Comparison of ENCODE assay signal across 18 cellular contexts in genomic region chr2:145777297-145777696, GRCh38.
DNase-seq lines count a peak whose midpoint lies in the region; ATAC-seq and TF ChIP-seq lines count a peak whose summit lies in the region.
"Had no signal": no experiment of that assay in that cellular context is flagged by ENCODE, and none has a peak within 500 bp of the region (broad histone marks: within the 10 kb centered on the region; RNA-seq: fewer than 3 reads in every experiment).

No MANE protein-coding gene starts in this region.

- in situ Hi-C loops in astrocyte of the spinal cord (cut with HindIII; ENCODE audit: low sequenced_read_pairs), result no loop called here

- H3K79me2 ChIP-seq in hepatocyte, result no peaks in the 10 kb centered on the region

- no peak overlapping the region for H2AFZ ChIP-seq in hepatocyte

- no peak overlapping the region for H3K4me2 ChIP-seq in hepatocyte

- no peaks in the 10 kb centered on the region for H4K20me1 ChIP-seq in hepatocyte (ENCODE audit: insufficient read depth, poor library complexity, severe bottlenecking)

- H3K4me1 ChIP-seq in hepatocyte (ENCODE audit: insufficient read depth), result no peaks in the 10 kb centered on the region
- H3K4me1 ChIP-seq: stomach, uterus had no signal

- ATAC-seq in HG03442 (IDR thresholded peaks at IDR 0.05; ENCODE audit: unreplicated experiment) (peak; percentile 29), HG03135 (IDR thresholded peaks at IDR 0.05; ENCODE audit: unreplicated experiment) (no peak), sciatic nerve (no peak)
- ATAC-seq: activated CD4-positive, alpha-beta T cell treated with anti-CD3 and anti-CD28 coated beads for 36 hours; HCT116 had no signal

- no peaks in the 10 kb centered on the region for H3K36me3 ChIP-seq in hepatocyte (replicated peaks; ENCODE audit: insufficient read depth, low read depth)
- H3K36me3 ChIP-seq: stomach, uterus had no signal

- WGBS in hepatocyte (ENCODE audit: low lambda C conversion rate, missing lambda C conversion rate), result 97% methylated on average over 2 of the region's 2 CpGs

- no peaks in the 10 kb centered on the region for H3K9me3 ChIP-seq in hepatocyte (ENCODE audit: low read depth)
- H3K9me3 ChIP-seq: stomach, uterus had no signal

- DNase-seq in GM04504 (ENCODE audit: low read depth), result peak; percentile 13
- peak; percentile 53 for DNase-seq in astrocyte of the spinal cord (ENCODE audit: low read depth, low spot score)
- DNase-seq in hepatocyte (ENCODE audit: low spot score), result peak; percentile 26
- no peak for DNase-seq in sciatic nerve (ENCODE audit: low spot score)
- DNase-seq in activated CD4-positive, alpha-beta T cell treated with anti-CD3 and anti-CD28 coated beads for 48 hours, result no peak
- DNase-seq in SHP77 (lab: John Stamatoyannopoulos, UW), result no peak
- DNase-seq: activated CD4-positive, alpha-beta T cell treated with anti-CD3 and anti-CD28 coated beads for 36 hours; activated naive CD8-positive, alpha-beta T cell treated with anti-CD3 and anti-CD28 coated beads for 36 hours; AML-193; cerebellar nuclear complex; DMS 273 treated with DMSO at 0.1 percent for 48 hours; hypothalamus; NCI-H774; stomach; uterus had no signal

- H3K4me3 ChIP-seq in astrocyte of the spinal cord (ENCODE audit: low read depth, low read length) (no peak overlapping the region), hepatocyte (no peak overlapping the region)
- H3K4me3 ChIP-seq: stomach, uterus had no signal

- no peaks in the 10 kb centered on the region for H3K9me2 ChIP-seq in hepatocyte (replicated peaks; ENCODE audit: insufficient read depth)

- H3K27ac ChIP-seq in hepatocyte, result peak overlapping the region; percentile 64
- H3K27ac ChIP-seq: stomach, uterus had no signal

- no peaks in the 10 kb centered on the region for H3K27me3 ChIP-seq in hepatocyte
- H3K27me3 ChIP-seq: stomach, uterus had no signal

- intact Hi-C loops in sciatic nerve (cut with DNase I), result no loop called here

- TF ChIP-seq CTCF in astrocyte of the spinal cord (IDR thresholded peaks at IDR 0.05; ENCODE audit: low read depth, low read length), result no peak
- no peak for TF ChIP-seq CTCF in hepatocyte (IDR thresholded peaks at IDR 0.05; ENCODE audit: poor library complexity)

Comparison
In these comparisons a context has a peak if more than half of its experiments do, and no peak if none do; other contexts are left out.
1. DNase-seq: peak in GM04504 (single experiment), astrocyte of the spinal cord (single experiment) and hepatocyte (single experiment); none in sciatic nerve (single experiment), activated CD4-positive, alpha-beta T cell treated with anti-CD3 and anti-CD28 coated beads for 48 hours (single experiment) and SHP77 (0 of 2).